ENCODE assay signal across 8 cellular contexts in genomic region chr1:61082336-61083013, GRCh38. TPM values are rescaled to one million over a fixed set of nuclear protein-coding genes. Genes with fewer than 3 reads are reported as not detected.
DNase-seq lines count a peak whose midpoint lies in the region; ATAC-seq and TF ChIP-seq lines count a peak whose summit lies in the region.

Gene NFIA, plus strand, starts transcription at chr1:61082561.

- H3K4me3 ChIP-seq in BLaER1: peak within 1 kb of the TSS; percentile 59
- peak within 1 kb of the TSS; percentile 66 for H3K4me3 ChIP-seq in HUES64 (ENCODE audit: low read length)
- peak within 1 kb of the TSS; percentile 65 for H3K4me3 ChIP-seq in SJSA1
- peak within 1 kb of the TSS; percentile 74 to 95 for H3K4me3 ChIP-seq in ascending aorta
- peak within 1 kb of the TSS; percentile 88 for H3K4me3 ChIP-seq in left ventricle myocardium inferior
- H3K4me3 ChIP-seq in parathyroid adenoma (ENCODE audit: low read depth, low read length): peak within 1 kb of the TSS; percentile 74

- under 1% methylated on average over 57 of the region's 69 CpGs for WGBS in HUES64

- H3K79me2 ChIP-seq in parathyroid adenoma: no peaks in the 10 kb centered on the region

- H3K4me2 ChIP-seq in BLaER1 (peak within 1 kb of the TSS; percentile 77), parathyroid adenoma (ENCODE audit: low read length) (peak within 1 kb of the TSS; percentile 95)

- DNase-seq in SJSA1 (ENCODE audit: low read depth in 1 of 2, low spot score in 2 of 2): peak in 1 of 2 experiments; percentile 34
- peak in 1 of 2 donors; percentile 79 for DNase-seq in ascending aorta (ENCODE audit: low spot score in 2 of 2)
- DNase-seq in left ventricle myocardium inferior: peak; percentile 54

- H3K9me3 ChIP-seq in BLaER1 (no peaks in the 10 kb centered on the region), HUES64 (ENCODE audit: insufficient read depth, low read depth, low read length) (no peaks in the 10 kb centered on the region), SJSA1 (replicated peaks) (no peaks in the 10 kb centered on the region; the same call in 1 of the 2 replicates), ascending aorta (no peaks in the 10 kb centered on the region), left ventricle myocardium inferior (replicated peaks) (no peaks in the 10 kb centered on the region), parathyroid adenoma (ENCODE audit: control insufficient read depth, low read length) (no peaks in the 10 kb centered on the region)

- no peak within 1 kb of the TSS for H3K27ac ChIP-seq in BLaER1
- no peak within 1 kb of the TSS for H3K27ac ChIP-seq in HUES64 (ENCODE audit: low read depth, low read length)
- no peak within 1 kb of the TSS for H3K27ac ChIP-seq in SJSA1
- peak within 1 kb of the TSS; percentile 95 to 98 for H3K27ac ChIP-seq in ascending aorta
- peak within 1 kb of the TSS; percentile 98 for H3K27ac ChIP-seq in left ventricle myocardium inferior (replicated peaks)
- peak within 1 kb of the TSS; percentile 87 for H3K27ac ChIP-seq in parathyroid adenoma

- H3K36me3 ChIP-seq in BLaER1 (no peaks in the 10 kb centered on the region), HUES64 (ENCODE audit: insufficient read depth, low read length) (no peaks in the 10 kb centered on the region), SJSA1 (no peaks in the 10 kb centered on the region), ascending aorta (no peaks in the 10 kb centered on the region), left ventricle myocardium inferior (no peaks in the 10 kb centered on the region), parathyroid adenoma (ENCODE audit: control insufficient read depth, insufficient read depth, low read length) (no peaks in the 10 kb centered on the region)

- H3K4me1 ChIP-seq in BLaER1: peaks cover 20% of the 10 kb centered on the region
- H3K4me1 ChIP-seq in HUES64 (ENCODE audit: insufficient read depth, low read length): peaks cover 40% of the 10 kb centered on the region
- H3K4me1 ChIP-seq in SJSA1 (replicated peaks): peaks cover 27% of the 10 kb centered on the region
- peaks cover 8 to 26% of the 10 kb centered on the region in 2 donors for H3K4me1 ChIP-seq in ascending aorta
- peaks cover 83% of the 10 kb centered on the region for H3K4me1 ChIP-seq in left ventricle myocardium inferior
- H3K4me1 ChIP-seq in parathyroid adenoma: peaks cover 24% of the 10 kb centered on the region

- TF ChIP-seq CTCF in ascending aorta (IDR thresholded peaks at IDR 0.05) (no peak), left ventricle myocardium inferior (IDR thresholded peaks at IDR 0.05; ENCODE audit: borderline replicate concordance) (no peak), parathyroid adenoma (IDR thresholded peaks at IDR 0.05) (no peak)

- peaks cover 65% of the 10 kb centered on the region for H4K20me1 ChIP-seq in BLaER1

- intact Hi-C loops in ascending aorta (cut with DNase I) (loop anchor here (1.0 to 5.0 kb wide), 3 partner anchors 11 to 195 kb away; no protein-coding TSS in a partner anchor), left ventricle myocardium inferior (cut with micrococcal nuclease) (loop anchor here (10.0 kb wide), 1 partner anchor 252 kb away; no protein-coding TSS in a partner anchor)

- H3K27me3 ChIP-seq in BLaER1 (peaks cover 91% of the 10 kb centered on the region), HUES64 (ENCODE audit: insufficient read depth, low read length) (peaks cover 86% of the 10 kb centered on the region), SJSA1 (replicated peaks) (peaks cover 18% of the 10 kb centered on the region), ascending aorta (no peaks in the 10 kb centered on the region), left ventricle myocardium inferior (ENCODE audit: low read depth) (no peaks in the 10 kb centered on the region), parathyroid adenoma (ENCODE audit: control insufficient read depth, insufficient read depth, low read length) (no peaks in the 10 kb centered on the region)

- H2AFZ ChIP-seq in parathyroid adenoma: peak within 1 kb of the TSS; percentile 74

- ATAC-seq in HG03565 (IDR thresholded peaks at IDR 0.05; ENCODE audit: unreplicated experiment): no peak
- no peak for ATAC-seq in HG02588 (IDR thresholded peaks at IDR 0.05; ENCODE audit: unreplicated experiment)

- H3K9ac ChIP-seq in BLaER1 (no peak within 1 kb of the TSS), HUES64 (ENCODE audit: low read depth, low read length) (peak within 1 kb of the TSS; percentile 46), parathyroid adenoma (peak within 1 kb of the TSS; percentile 29)

RNA-seq across cellular contexts. Expression of gene NFIA, which starts in this region (rescaled TPM):
- polyA plus RNA-seq in HUES64 (2013, experiment 1 of 2): 1.8 TPM
- polyA plus RNA-seq in HUES64 (2013, experiment 2 of 2): 1.3 TPM
- 0.74 and 0.81 TPM in 2 replicates for total RNA-seq in SJSA1 (2014; rRNA removed; shearing (Covaris generic))
- 52.0 TPM for total RNA-seq in ascending aorta
- 90.2 TPM for total RNA-seq in left ventricle myocardium inferior

Comparison
In these comparisons a context has a peak if more than half of its experiments do, and no peak if none do; other contexts are left out.
1. RNA of gene NFIA (total RNA-seq): 90.2 TPM in left ventricle myocardium inferior (single experiment) and 52.0 TPM in ascending aorta (single experiment); 0.74 to 0.81 TPM in SJSA1; every median in the first group is over 10 times any median in the second.
2. H3K27ac ChIP-seq: peak in ascending aorta (2 of 2), left ventricle myocardium inferior (single experiment) and parathyroid adenoma (single experiment); none in BLaER1 (single experiment), HUES64 (single experiment) and SJSA1 (single experiment).
3. Peak in every context shown above with its lines, with median percentiles within 50 percentile points of each other: H3K4me3 ChIP-seq.